Comparison of ENCODE assay signal across 19 cellular contexts in genomic region chr1:110570307-110570706, GRCh38. TPM values are rescaled to one million over a fixed set of nuclear protein-coding genes. Genes with fewer than 3 reads are reported as not detected.
DNase-seq lines count a peak whose midpoint lies in the region; ATAC-seq, FAIRE-seq and TF ChIP-seq lines count a peak whose summit lies in the region.
"Had no signal": no experiment of that assay in that cellular context is flagged by ENCODE, and none has a peak within 500 bp of the region (broad histone marks: within the 10 kb centered on the region; RNA-seq: fewer than 3 reads in every experiment).

No MANE protein-coding gene starts in this region.

- POLR2A ChIA-PET in HCT116 (lab: Charles Lee) (no interaction called here), HepG2 (lab: Yijun Ruan, JAX) (no interaction called here)

- H4K20me1 ChIP-seq in HCT116 (ENCODE audit: insufficient read depth) (no peaks in the 10 kb centered on the region), HepG2 (ENCODE audit: insufficient read depth, low read length) (no peaks in the 10 kb centered on the region)

- no peak overlapping the region for H3K9ac ChIP-seq in HCT116 (ENCODE audit: low read length)
- no peak overlapping the region for H3K9ac ChIP-seq in neuronal stem cell (ENCODE audit: low read depth, low read length, poor library complexity)
- no peak overlapping the region for H3K9ac ChIP-seq in HepG2 (ENCODE audit: insufficient read depth, low read depth, low read length)
- H3K9ac ChIP-seq: GM23248 had no signal

- BruUV-seq in HCT116 (replicated peaks; lab: Mats Ljungman, UMichigan), result no TSS peak
- BruUV-seq in HepG2 (replicated peaks; lab: Mats Ljungman, UMichigan), result no TSS peak

- H3K36me3 ChIP-seq in HCT116 (ENCODE audit: control insufficient read depth in 1 of 2, insufficient read depth in 2 of 2, low read length in 2 of 2), result no peaks in the 10 kb centered on the region
- no peaks in the 10 kb centered on the region for H3K36me3 ChIP-seq in neuronal stem cell (replicated peaks in 1 of 2; ENCODE audit: control insufficient read depth in 2 of 2, insufficient read depth in 2 of 2, low read length in 2 of 2)
- no peaks in the 10 kb centered on the region for H3K36me3 ChIP-seq in HepG2 (replicated peaks in 1 of 2; ENCODE audit: control insufficient read depth in 1 of 2, insufficient read depth in 2 of 2, low read length in 2 of 2)
- H3K36me3 ChIP-seq: HAP-1 had no signal

- no peak for TF ChIP-seq EP300 in HepG2 (IDR thresholded peaks at IDR 0.05; ENCODE audit: low read depth in 2 of 2, low read length in 2 of 2)
- no peak for TF ChIP-seq EP300 in HepG2 (CRISPR knock-in tag; IDR thresholded peaks at IDR 0.05; ENCODE audit: borderline replicate concordance)

- FAIRE-seq in RCC 7860 (lab: Jason Lieb, UNC), result no peak
- no peak for FAIRE-seq in HepG2 (lab: Jason Lieb, UNC)
- FAIRE-seq: A549, D721Med, GM12892, GM18507 had no signal

- no peak overlapping the region for H2BK12ac ChIP-seq in neuronal stem cell (ENCODE audit: low read length)

- H3K4me3 ChIP-seq in HCT116 (replicated peaks in 1 of 2; ENCODE audit: low read depth in 1 of 2, low read length in 2 of 2) (no peak overlapping the region), neuronal stem cell (ENCODE audit: low read length in 2 of 2) (no peak overlapping the region), HepG2 (replicated peaks in 1 of 3; ENCODE audit: insufficient read depth in 1 of 3, low read depth in 2 of 3, low read length in 3 of 3) (no peak overlapping the region)
- H3K4me3 ChIP-seq: A549, GM23248, HAP-1 had no signal

- peaks cover 47% of the 10 kb centered on the region for H3K27me3 ChIP-seq in HCT116 (ENCODE audit: insufficient read depth, low read length)
- H3K27me3 ChIP-seq in neuronal stem cell (ENCODE audit: control insufficient read depth in 3 of 3, insufficient read depth in 3 of 3, low read depth in 1 of 3, low read length in 3 of 3), result peaks cover 0 to 3% (median 0%) of the 10 kb centered on the region in 3 experiments
- no peaks in the 10 kb centered on the region; a peak in 1 of 5 replicates for H3K27me3 ChIP-seq in HepG2 (ENCODE audit: control insufficient read depth in 1 of 2, insufficient read depth in 2 of 2, low read length in 2 of 2)

- no peak overlapping the region for H3K4ac ChIP-seq in neuronal stem cell (ENCODE audit: low read length)

- intact Hi-C loops in HCT116 (cut with micrococcal nuclease) (no loop called here), HepG2 (cut with micrococcal nuclease; ENCODE audit: unreplicated experiment) (no loop called here)

- peak overlapping the region; percentile 58 for H3K18ac ChIP-seq in neuronal stem cell (ENCODE audit: low read length)

- H3K27ac ChIP-seq in HCT116 (ENCODE audit: low read depth, low read length) (no peak overlapping the region), neuronal stem cell (replicated peaks; ENCODE audit: low read length) (no peak overlapping the region), HepG2 (ENCODE audit: extremely low read length, insufficient read depth, low read length) (no peak overlapping the region)
- H3K27ac ChIP-seq: A549, C4-2B, GM23248 had no signal

- CTCF ChIA-PET in HCT116 (lab: Charles Lee), result no interaction called here
- CTCF ChIA-PET in HepG2 (lab: Yijun Ruan, JAX; ENCODE audit: low intra/inter-chr PET ratio, low total read pairs), result no interaction called here

- no peak overlapping the region for H2BK5ac ChIP-seq in neuronal stem cell (ENCODE audit: low read length)

- no peak for TF ChIP-seq CTCF in HCT116 (IDR thresholded peaks at IDR 0.05 in 2 of 3, conservative IDR thresholded peaks at IDR 0.05 in 1 of 3; ENCODE audit: borderline replicate concordance in 1 of 3, insufficient read depth in 1 of 3, low read depth in 2 of 3, low read length in 2 of 3)
- TF ChIP-seq CTCF in HepG2 (CRISPR knock-in tag; IDR thresholded peaks at IDR 0.05), result no peak

- H2BK120ac ChIP-seq in neuronal stem cell (ENCODE audit: low read depth, low read length), result no peak overlapping the region

- H2BK15ac ChIP-seq in neuronal stem cell (ENCODE audit: low read length), result no peak overlapping the region

- no peak overlapping the region for H3K23ac ChIP-seq in neuronal stem cell (ENCODE audit: low read depth, low read length, poor library complexity)

- peaks cover 1% of the 10 kb centered on the region for H3K79me1 ChIP-seq in neuronal stem cell (ENCODE audit: low read depth, low read length)

- RAD21 ChIA-PET in HCT116 (lab: Charles Lee; ENCODE audit: low non-redundant PET in 1 of 2, low total read pairs in 2 of 2, uncharacterized antibody in 2 of 2, unreplicated experiment in 2 of 2), result no interaction called here

- H4K91ac ChIP-seq in neuronal stem cell (ENCODE audit: low read depth, low read length, poor library complexity), result no peak overlapping the region

- no peak for TF ChIP-seq RAD21 in HCT116 (IDR thresholded peaks at IDR 0.05; ENCODE audit: low read depth)
- TF ChIP-seq RAD21 in HepG2 (CRISPR knock-in tag; IDR thresholded peaks at IDR 0.05), result no peak

- H3K9me3 ChIP-seq in HCT116 (ENCODE audit: control insufficient read depth in 1 of 2, insufficient read depth in 1 of 2, low read depth in 1 of 2, low read length in 2 of 2), result no peaks in the 10 kb centered on the region
- H3K9me3 ChIP-seq in neuronal stem cell (replicated peaks in 1 of 2; ENCODE audit: control insufficient read depth in 2 of 2, insufficient read depth in 1 of 2, low read depth in 1 of 2, low read length in 2 of 2), result peaks cover 0 to 2% of the 10 kb centered on the region in 2 donors
- H3K9me3 ChIP-seq in HepG2 (ENCODE audit: low read length), result no peaks in the 10 kb centered on the region
- H3K9me3 ChIP-seq: A549, Caco-2, HAP-1 had no signal

- no peak overlapping the region for H2AK5ac ChIP-seq in neuronal stem cell (ENCODE audit: low read depth, low read length)

- no CpG with 5 or more reads among the region's 3 CpGs for WGBS in neuronal stem cell (ENCODE audit: extremely low coverage in 2 of 2, insufficient read length in 2 of 2, insufficient replicate concordance in 1 of 2), 2 donors
- WGBS in HepG2 (ENCODE audit: low lambda C conversion rate), result 0% methylated on average over 3 of the region's 3 CpGs

- TF ChIP-seq POLR2A in HCT116 (IDR thresholded peaks at IDR 0.05; ENCODE audit: borderline replicate concordance, extremely low read depth, insufficient read depth, insufficient read length), result no peak
- no peak for TF ChIP-seq POLR2A in HepG2 (IDR thresholded peaks at IDR 0.05; ENCODE audit: insufficient read depth in 1 of 2, low read depth in 2 of 2, low read length in 2 of 2)

- in situ Hi-C loops in HepG2 (cut with HindIII; ENCODE audit: extremely low pct_ligation_motif_present, low pct_unique_long_range_greater_than_20kb), result no loop called here

- no peak overlapping the region for H4K8ac ChIP-seq in neuronal stem cell (ENCODE audit: low read depth, low read length)

- H3K9me2 ChIP-seq in HCT116 (ENCODE audit: insufficient read depth), result no peaks in the 10 kb centered on the region

- H3K4me2 ChIP-seq in HCT116 (ENCODE audit: low read length) (peak overlapping the region; percentile 6; the same call in 1 of the 2 replicates), neuronal stem cell (ENCODE audit: insufficient read depth, low read length, poor library complexity, severe bottlenecking) (no peak overlapping the region), HepG2 (ENCODE audit: low read depth, low read length) (no peak overlapping the region)
- H3K4me2 ChIP-seq: A549 had no signal

- H3K4me1 ChIP-seq in HCT116 (ENCODE audit: control insufficient read depth in 1 of 2, insufficient read depth in 2 of 2, low read length in 2 of 2) (peaks cover 0 to 6% of the 10 kb centered on the region in 2 experiments; a peak in 1 of 4 replicates), neuronal stem cell (ENCODE audit: control insufficient read depth in 2 of 2, insufficient read depth in 1 of 2, low read depth in 1 of 2, low read length in 2 of 2) (peaks cover 0 to 5% of the 10 kb centered on the region in 2 donors), HepG2 (ENCODE audit: insufficient read depth, low read length) (no peaks in the 10 kb centered on the region)
- H3K4me1 ChIP-seq: A549, Caco-2, HAP-1 had no signal

- H3K79me2 ChIP-seq in HCT116 (ENCODE audit: insufficient read depth, low read length) (no peaks in the 10 kb centered on the region), HepG2 (ENCODE audit: insufficient read depth, low read length) (no peaks in the 10 kb centered on the region)

- ATAC-seq in HCT116 (peak; percentile 59), HepG2 (no peak)
- ATAC-seq: A549 had no signal

- H2AFZ ChIP-seq in HCT116 (ENCODE audit: low read depth, low read length, poor library complexity, severe bottlenecking) (no peak overlapping the region), neuronal stem cell (ENCODE audit: low read length) (no peak overlapping the region), HepG2 (ENCODE audit: low read length) (no peak overlapping the region)
- H2AFZ ChIP-seq: GM23248 had no signal

- DNase-seq in HCT116 (ENCODE audit: low read depth, low spot score), result no peak
- DNase-seq in RCC 7860 (ENCODE audit: low spot score), result peak; percentile 72
- no peak for DNase-seq in neuronal stem cell (ENCODE audit: low spot score)
- DNase-seq in NCI-H128 (lab: John Stamatoyannopoulos, UW; ENCODE audit: unreplicated experiment), result no peak
- no peak for DNase-seq in HepG2 (ENCODE audit: low spot score)
- DNase-seq in HPDE6-E6E7 (ENCODE audit: extremely low spot score), result no peak
- DNase-seq: AML-193; Caco-2; CD4-positive, alpha-beta T cell; GDM1; GM23248 had no signal

- peak overlapping the region; percentile 63 for H3K14ac ChIP-seq in neuronal stem cell (ENCODE audit: low read length)

RNA-seq across cellular contexts. Expression of gene KCNA2, which starts 35.9 kb away (rescaled TPM):
- not detected for total RNA-seq in HCT116 (2021; ENCODE audit: unreplicated experiment)
- polyA plus RNA-seq in HCT116 (2012), result not detected in 2 replicates
- polyA plus RNA-seq in neuronal stem cell (2013, experiment 1 of 2), result 0.22 TPM
- polyA plus RNA-seq in neuronal stem cell (2013, experiment 2 of 2), result 0.11 TPM
- not detected in 2 replicates for total RNA-seq in HepG2 (2016; rRNA removed; fragmentation: Illumina TruSeq; extraction: Trizol)
- total RNA-seq in HepG2 (2016; cell fraction: cytosol; rRNA removed; fragmentation: Illumina TruSeq; extraction: Trizol; ENCODE audit: low read depth), result not detected in 2 replicates
- not detected in 2 replicates for total RNA-seq in HepG2 (2016; cell fraction: insoluble cytoplasmic fraction; rRNA removed; fragmentation: Illumina TruSeq; extraction: Trizol)
- not detected in 2 replicates for total RNA-seq in HepG2 (2016; cell fraction: membrane; rRNA removed; fragmentation: Illumina TruSeq; extraction: Trizol)
- not detected in 2 replicates for total RNA-seq in HepG2 (2016; cell fraction: nucleus; rRNA removed; fragmentation: Illumina TruSeq; extraction: Trizol)
- polyA plus RNA-seq in HepG2 (2011; rRNA removed), result not detected in 2 replicates
- polyA plus RNA-seq in HepG2 (2011; cell fraction: cytosol; rRNA removed), result not detected in 2 replicates
- not detected in 2 replicates for polyA plus RNA-seq in HepG2 (2011; cell fraction: nucleus; rRNA removed)
- not detected in 2 replicates for polyA plus RNA-seq in HepG2 (2012)
- polyA plus RNA-seq in HepG2 (2016; cell fraction: cytosol; fragmentation: Illumina TruSeq; extraction: Trizol; ENCODE audit: low read depth), result not detected in 2 replicates
- not detected in 2 replicates for polyA plus RNA-seq in HepG2 (2016; cell fraction: insoluble cytoplasmic fraction; fragmentation: Illumina TruSeq; extraction: Trizol; ENCODE audit: low read depth)
- not detected in 2 replicates for polyA plus RNA-seq in HepG2 (2016; cell fraction: membrane; fragmentation: Illumina TruSeq; extraction: Trizol; ENCODE audit: low read depth)
- polyA plus RNA-seq in HepG2 (2016; cell fraction: nucleus; fragmentation: Illumina TruSeq; extraction: Trizol; ENCODE audit: insufficient read depth, low read depth), result not detected in 2 replicates
- polyA minus RNA-seq in HepG2 (2011; rRNA and poly(A)+ RNA removed; ENCODE audit: low replicate concordance), result not detected in 2 replicates
- polyA minus RNA-seq in HepG2 (2011; cell fraction: cytosol; rRNA and poly(A)+ RNA removed), result not detected in 2 replicates
- polyA minus RNA-seq in HepG2 (2011; cell fraction: nucleus; rRNA and poly(A)+ RNA removed), result not detected in 2 replicates
- total RNA-seq: GM23248 had no signal
- polyA plus RNA-seq: BJ, GM23248 had no signal

RNA-seq across cellular contexts. Expression of gene KCNA10, which starts 51.3 kb away (rescaled TPM):
- total RNA-seq in HCT116 (2021; ENCODE audit: unreplicated experiment), result not detected
- not detected in 2 replicates for polyA plus RNA-seq in HCT116 (2012)
- not detected for polyA plus RNA-seq in neuronal stem cell (2013, experiment 1 of 2)
- polyA plus RNA-seq in neuronal stem cell (2013, experiment 2 of 2), result not detected
- total RNA-seq in HepG2 (2016; rRNA removed; fragmentation: Illumina TruSeq; extraction: Trizol), result not detected in 2 replicates
- not detected in 2 replicates for total RNA-seq in HepG2 (2016; cell fraction: cytosol; rRNA removed; fragmentation: Illumina TruSeq; extraction: Trizol; ENCODE audit: low read depth)
- not detected in 2 replicates for total RNA-seq in HepG2 (2016; cell fraction: insoluble cytoplasmic fraction; rRNA removed; fragmentation: Illumina TruSeq; extraction: Trizol)
- total RNA-seq in HepG2 (2016; cell fraction: membrane; rRNA removed; fragmentation: Illumina TruSeq; extraction: Trizol), result not detected in 2 replicates
- not detected in 2 replicates for total RNA-seq in HepG2 (2016; cell fraction: nucleus; rRNA removed; fragmentation: Illumina TruSeq; extraction: Trizol)
- not detected in 2 replicates for polyA plus RNA-seq in HepG2 (2011; rRNA removed)
- polyA plus RNA-seq in HepG2 (2011; cell fraction: cytosol; rRNA removed), result not detected in 2 replicates
- polyA plus RNA-seq in HepG2 (2011; cell fraction: nucleus; rRNA removed), result not detected in 2 replicates
- polyA plus RNA-seq in HepG2 (2012), result not detected in 2 replicates
- polyA plus RNA-seq in HepG2 (2016; cell fraction: cytosol; fragmentation: Illumina TruSeq; extraction: Trizol; ENCODE audit: low read depth), result not detected in 2 replicates
- polyA plus RNA-seq in HepG2 (2016; cell fraction: insoluble cytoplasmic fraction; fragmentation: Illumina TruSeq; extraction: Trizol; ENCODE audit: low read depth), result not detected in 2 replicates
- not detected in 2 replicates for polyA plus RNA-seq in HepG2 (2016; cell fraction: membrane; fragmentation: Illumina TruSeq; extraction: Trizol; ENCODE audit: low read depth)
- not detected in 2 replicates for polyA plus RNA-seq in HepG2 (2016; cell fraction: nucleus; fragmentation: Illumina TruSeq; extraction: Trizol; ENCODE audit: insufficient read depth, low read depth)
- 0.19 TPM in 1 of 2 replicates, not detected in the other for polyA minus RNA-seq in HepG2 (2011; rRNA and poly(A)+ RNA removed; ENCODE audit: low replicate concordance)
- polyA minus RNA-seq in HepG2 (2011; cell fraction: cytosol; rRNA and poly(A)+ RNA removed), result not detected in 2 replicates
- polyA minus RNA-seq in HepG2 (2011; cell fraction: nucleus; rRNA and poly(A)+ RNA removed), result not detected in 2 replicates
- total RNA-seq: Caco-2; CD4-positive, alpha-beta T cell; GM23248; H4 had no signal
- polyA plus RNA-seq: A549, BJ, GM23248 had no signal
